Comparison of ENCODE assay signal across 16 cellular contexts in the genomic region with DNA sequence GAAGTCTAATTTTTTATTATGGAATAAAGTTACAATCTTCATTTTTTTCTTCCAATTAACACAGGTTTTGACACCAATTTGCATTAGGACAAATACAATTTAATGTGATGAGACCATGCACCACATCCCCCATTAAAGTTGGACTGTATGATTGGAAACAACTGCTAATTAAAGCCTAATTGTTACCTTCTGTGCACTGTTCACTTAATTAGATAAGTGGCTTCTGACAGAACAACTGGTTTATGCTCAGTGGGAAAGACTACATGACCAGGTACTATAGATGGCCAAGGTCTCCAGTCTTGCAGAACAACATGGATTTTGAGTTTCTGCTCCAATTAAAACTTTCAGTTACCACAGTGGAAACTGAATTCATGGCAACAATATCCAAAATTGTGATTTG.
A peak's percentile ranks its signal among the peaks of the same experiment; 100 is the strongest.
DNase-seq lines count a peak whose midpoint lies in the region; ATAC-seq lines count a peak whose summit lies in the region.
"Had no signal": no experiment of that assay in that cellular context is flagged by ENCODE, and none has a peak within 500 bp of the region (broad histone marks: within the 10 kb centered on the region; RNA-seq: fewer than 3 reads in every experiment).

No MANE protein-coding gene starts in this region.

- DNase-seq in NCI-H748 (lab: John Stamatoyannopoulos, UW; ENCODE audit: unreplicated experiment): peak; percentile 34
- no peak for DNase-seq in NCI-H748 treated with DMSO at 0.1 percent for 48 hours (lab: John Stamatoyannopoulos, UW)
- peak; percentile 50 for DNase-seq in NCI-H1105 treated with DMSO at 0.1 percent for 48 hours (lab: John Stamatoyannopoulos, UW)
- DNase-seq in SK-N-DZ (ENCODE audit: low spot score): peak; percentile 63
- no peak for DNase-seq in NK-92 treated with Interleukin-12 subunit alpha and Interleukin-12 subunit beta, amount 100 ng/mL, for 24 hours (lab: John Stamatoyannopoulos, UW)
- no peak for DNase-seq in superior temporal gyrus (ENCODE audit: extremely low spot score)
- DNase-seq: 8988T; Calu3; CD4-positive, alpha-beta memory T cell; DMS 273 treated with DMSO at 0.1 percent for 48 hours; DMS53; DND-41; EL; H9 had no signal

- no peak for ATAC-seq in HG03280 (IDR thresholded peaks at IDR 0.05; ENCODE audit: unreplicated experiment)
- ATAC-seq: GM12878 had no signal

Comparison
In these comparisons a context has a peak if more than half of its experiments do, and no peak if none do; other contexts are left out.
1. DNase-seq: peak in NCI-H748 (single experiment), NCI-H1105 treated with DMSO at 0.1 percent for 48 hours (single experiment) and SK-N-DZ (single experiment); none in NCI-H748 treated with DMSO at 0.1 percent for 48 hours (single experiment), NK-92 treated with Interleukin-12 subunit alpha and Interleukin-12 subunit beta, amount 100 ng/mL, for 24 hours (single experiment) and superior temporal gyrus (single experiment).